23 cellular contexts compared by ENCODE assay signal in genomic region chr16:50216231-50216630, GRCh38.
"Had no signal": no experiment of that assay in that cellular context is flagged by ENCODE, and none has a peak within 500 bp of the region (broad histone marks: within the 10 kb centered on the region; RNA-seq: fewer than 3 reads in every experiment).

No MANE protein-coding gene starts in this region.

- H3K4me1 Mint-ChIP-seq: memory B cell, nephron had no signal

- H3K4me3 ChIP-seq: esophagus squamous epithelium, gastroesophageal sphincter, left ventricle myocardium inferior, lower lobe of right lung, pancreas, suprapubic skin, tibial artery, upper lobe of left lung, uterus had no signal

- H3K4me3 Mint-ChIP-seq: memory B cell, mesothelial cell of epicardium, nephron had no signal

- H3K4me1 ChIP-seq: left ventricle myocardium inferior, lower lobe of right lung, upper lobe of left lung, uterus had no signal

- ATAC-seq: gastroesophageal sphincter, left cardiac atrium, lower lobe of right lung, pancreas, right cardiac atrium had no signal

- DNase-seq: dermis blood vessel endothelial cell; esophagus squamous epithelium; foreskin fibroblast; kidney; left cardiac atrium; left ventricle myocardium inferior; lower lobe of right lung; occipital lobe; pancreas; right cardiac atrium; small intestine; stimulated activated CD4-positive, alpha-beta T cell treated with anti-CD3 and anti-CD28 coated beads, Interleukin-12 subunit alpha, Interleukin-12 subunit beta, amount 100 ng/mL, for 4 hours; stimulated activated CD4-positive, alpha-beta T cell treated with anti-CD3 and anti-CD28 coated beads, Interleukin-2, amount 100 ng/mL, for 48 hours; stimulated activated naive CD4-positive, alpha-beta T cell treated with Interleukin-2 at 50 U/mL for 16 hours; tibial artery; upper lobe of left lung; uterus had no signal

- H3K27me3 ChIP-seq: esophagus squamous epithelium, gastroesophageal sphincter, pancreas, suprapubic skin, tibial artery, upper lobe of left lung, uterus had no signal

- H3K9me3 Mint-ChIP-seq: memory B cell, mesothelial cell of epicardium, nephron had no signal

- H3K9me3 ChIP-seq: esophagus squamous epithelium, gastroesophageal sphincter, left ventricle myocardium inferior, lower lobe of right lung, pancreas, suprapubic skin, tibial artery, upper lobe of left lung, uterus had no signal

- H3K27ac ChIP-seq: esophagus squamous epithelium, gastroesophageal sphincter, left ventricle myocardium inferior, lower lobe of right lung, pancreas, suprapubic skin, tibial artery, upper lobe of left lung, uterus had no signal

- H3K27ac Mint-ChIP-seq: memory B cell, mesothelial cell of epicardium, nephron, progenitor cell of endocrine pancreas had no signal

- H3K36me3 ChIP-seq: uterus had no signal

- H3K27me3 Mint-ChIP-seq: memory B cell, progenitor cell of endocrine pancreas had no signal
